Comparison of ENCODE assay signal across 1 cellular context in genomic region chr6:165854863-165855593, GRCh38.
TF ChIP-seq lines count a peak whose summit lies in the region.

No MANE protein-coding gene starts in this region.

TF ChIP-seq in H1, 55 proteins besides CTCF, POLR2A, EP300 and RAD21 (continued from another document):
- TF ChIP-seq RFX5 (IDR thresholded peaks at IDR 0.05; ENCODE audit: borderline replicate concordance, low read depth, low read length) (no peak), EGR1 (IDR thresholded peaks at IDR 0.05; ENCODE audit: borderline replicate concordance, low read depth, low read length) (no peak), MAFK (IDR thresholded peaks at IDR 0.05; ENCODE audit: low read depth, low read length) (no peak)
